ENCODE assay signal across 17 cellular contexts in the genomic region with DNA sequence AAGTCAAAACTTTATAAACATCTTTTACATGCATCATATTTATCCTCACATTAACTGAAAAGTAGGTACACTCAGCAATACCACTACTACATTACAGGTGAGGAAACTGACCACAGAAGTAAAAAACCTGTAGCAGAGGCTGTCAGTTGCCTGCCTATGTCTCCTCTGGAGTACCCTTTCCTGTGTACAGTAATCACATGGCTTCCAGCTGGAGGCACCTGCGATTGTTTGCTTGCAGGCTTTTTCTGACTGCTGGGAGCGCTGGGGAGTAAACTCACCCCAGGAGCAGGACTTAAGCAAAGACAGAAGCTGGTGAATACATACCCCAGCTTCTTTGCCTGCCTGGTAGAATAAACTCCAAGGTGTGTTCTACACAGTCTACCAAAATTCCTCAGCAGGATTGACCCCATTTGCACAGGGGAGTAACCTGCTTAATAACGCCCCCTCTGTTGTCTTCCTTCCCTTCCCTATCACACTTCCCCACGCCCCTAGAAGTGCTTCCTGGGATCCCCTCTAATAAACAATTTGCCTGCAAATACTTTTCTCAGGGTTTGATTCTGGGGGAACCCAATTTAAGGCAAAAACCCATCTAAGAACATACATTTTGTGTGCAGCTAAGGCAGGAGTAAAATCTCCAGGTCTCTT.
A peak's percentile ranks its signal among the peaks of the same experiment; 100 is the strongest.
DNase-seq lines count a peak whose midpoint lies in the region; ATAC-seq and TF ChIP-seq lines count a peak whose summit lies in the region.
"Had no signal": no experiment of that assay in that cellular context is flagged by ENCODE, and none has a peak within 500 bp of the region (broad histone marks: within the 10 kb centered on the region; RNA-seq: fewer than 3 reads in every experiment).

No MANE protein-coding gene starts in this region.

- 60 to 85% methylated on average over 2 to 4 of the region's 4 CpGs for WGBS in endodermal cell (ENCODE audit: insufficient coverage in 1 of 2, insufficient read length in 1 of 2), 2 experiments
- WGBS in esophagus muscularis mucosa = 51% methylated on average over 3 of the region's 4 CpGs

- H3K4me3 Mint-ChIP-seq in endodermal cell = no peak overlapping the region
- peak overlapping the region; percentile 19 for H3K4me3 Mint-ChIP-seq in type B pancreatic cell

- H3K27me3 Mint-ChIP-seq in endodermal cell (ENCODE audit: insufficient read depth) = no peaks in the 10 kb centered on the region
- no peaks in the 10 kb centered on the region for H3K27me3 Mint-ChIP-seq in type B pancreatic cell

- H3K27me3 ChIP-seq in endodermal cell (ENCODE audit: control insufficient read depth, insufficient read depth, low read length, poor library complexity, severe bottlenecking) (no peaks in the 10 kb centered on the region), esophagus muscularis mucosa (no peaks in the 10 kb centered on the region)

- H3K36me3 Mint-ChIP-seq in endodermal cell (ENCODE audit: low read depth) (no peaks in the 10 kb centered on the region), type B pancreatic cell (no peaks in the 10 kb centered on the region)

- DNase-seq in NCI-H2227 (lab: John Stamatoyannopoulos, UW; ENCODE audit: unreplicated experiment) = peak; percentile 28
- DNase-seq in NCI-H2227 treated with DMSO at 0.1 percent for 48 hours (lab: John Stamatoyannopoulos, UW) = no peak
- DNase-seq in NCI-H2196 (lab: John Stamatoyannopoulos, UW; ENCODE audit: unreplicated experiment) = peak; percentile 47
- DNase-seq in endodermal cell = peak; percentile 51
- DNase-seq in type B pancreatic cell (ENCODE audit: extremely low spot score, unreplicated experiment) = no peak
- DNase-seq in esophagus muscularis mucosa (ENCODE audit: extremely low spot score) = no peak
- no peak for DNase-seq in ureter (ENCODE audit: low spot score)
- DNase-seq: 8988T; activated effector memory CD4-positive, alpha-beta T cell treated with Interleukin-2 at 50 U/mL for 16 hours; amygdala; islet precursor cell; NCI-H2171 treated with DMSO at 0.1 percent for 48 hours; PC-3 had no signal

- no peaks in the 10 kb centered on the region for H3K9me3 Mint-ChIP-seq in endodermal cell
- no peaks in the 10 kb centered on the region for H3K9me3 Mint-ChIP-seq in type B pancreatic cell

- H3K27ac Mint-ChIP-seq in endodermal cell (peak overlapping the region; percentile 62), type B pancreatic cell (no peak overlapping the region)

- H3K9me3 ChIP-seq in endodermal cell (ENCODE audit: control insufficient read depth, low read length) (no peaks in the 10 kb centered on the region), esophagus muscularis mucosa (peaks cover 0 to under 1% (median 0%) of the 10 kb centered on the region in 4 donors)

- H3K9ac ChIP-seq in endodermal cell (ENCODE audit: extremely low read depth, low read length, poor library complexity, severe bottlenecking) = no peak overlapping the region
- H3K9ac ChIP-seq: parathyroid adenoma had no signal

- H3K4me1 ChIP-seq in endodermal cell (ENCODE audit: control insufficient read depth, insufficient read depth, low read length) = peaks cover 4% of the 10 kb centered on the region
- no peaks in the 10 kb centered on the region for H3K4me1 ChIP-seq in esophagus muscularis mucosa
- H3K4me1 ChIP-seq: parathyroid adenoma had no signal

- no peak for TF ChIP-seq CTCF in endodermal cell (conservative IDR thresholded peaks at IDR 0.05)
- TF ChIP-seq CTCF in type B pancreatic cell (conservative IDR thresholded peaks at IDR 0.05) = no peak
- TF ChIP-seq CTCF in esophagus muscularis mucosa (IDR thresholded peaks at IDR 0.05) = no peak

- H3K36me3 ChIP-seq in endodermal cell (ENCODE audit: control insufficient read depth, insufficient read depth, low read length) (no peaks in the 10 kb centered on the region), esophagus muscularis mucosa (no peaks in the 10 kb centered on the region)

- H3K4me3 ChIP-seq in endodermal cell (ENCODE audit: low read length) (no peak overlapping the region), esophagus muscularis mucosa (no peak overlapping the region)

- no peak for ATAC-seq in HG03442 (IDR thresholded peaks at IDR 0.05; ENCODE audit: unreplicated experiment)
- ATAC-seq: PC-3 had no signal

- TF ChIP-seq EP300 in esophagus muscularis mucosa (IDR thresholded peaks at IDR 0.05) = no peak

- no peak for TF ChIP-seq POLR2A in esophagus muscularis mucosa (IDR thresholded peaks at IDR 0.05; ENCODE audit: low read depth)

- no peak overlapping the region for H3K27ac ChIP-seq in endodermal cell (ENCODE audit: low read depth, low read length)
- no peak overlapping the region for H3K27ac ChIP-seq in esophagus muscularis mucosa (replicated peaks in 1 of 4)
- H3K27ac ChIP-seq: C4-2B, epithelial cell of prostate, parathyroid adenoma had no signal

- peaks cover 8% of the 10 kb centered on the region for H3K4me1 Mint-ChIP-seq in endodermal cell
- H3K4me1 Mint-ChIP-seq in type B pancreatic cell (ENCODE audit: unreplicated experiment) = peaks cover 4% of the 10 kb centered on the region

- intact Hi-C loops in esophagus muscularis mucosa (cut with DNase I) = no loop called here

Comparison
In these comparisons a context has a peak if more than half of its experiments do, and no peak if none do; other contexts are left out.
1. DNase-seq: peak in NCI-H2227 (single experiment), NCI-H2196 (single experiment) and endodermal cell (single experiment); none in NCI-H2227 treated with DMSO at 0.1 percent for 48 hours (single experiment), type B pancreatic cell (single experiment), esophagus muscularis mucosa (single experiment) and ureter (single experiment).